21 cellular contexts compared by ENCODE assay signal in the genomic region with DNA sequence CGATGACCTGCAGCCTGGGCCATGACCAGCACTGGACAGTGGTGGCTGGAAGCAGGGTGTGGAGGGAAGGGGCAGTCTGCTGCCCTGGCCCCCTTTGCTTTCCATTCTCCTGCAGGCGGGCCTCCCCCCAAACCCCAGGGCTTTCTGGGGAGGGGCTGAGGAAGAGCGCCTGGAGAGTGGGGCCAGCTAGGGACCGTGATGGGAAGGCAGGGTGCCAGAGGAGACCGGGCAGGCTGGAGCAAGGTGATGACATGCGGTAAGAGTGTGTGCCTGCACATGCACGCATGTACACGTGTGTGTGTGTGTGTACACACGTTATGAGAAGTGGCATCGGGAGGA. TPM values are rescaled to one million over a fixed set of nuclear protein-coding genes. Genes with fewer than 3 reads are reported as not detected.
DNase-seq lines count a peak whose midpoint lies in the region; ATAC-seq and TF ChIP-seq lines count a peak whose summit lies in the region.
"Had no signal": no experiment of that assay in that cellular context is flagged by ENCODE, and none has a peak within 500 bp of the region (broad histone marks: within the 10 kb centered on the region; RNA-seq: fewer than 3 reads in every experiment).

No MANE protein-coding gene starts in this region.

- H3K27ac ChIP-seq in heart left ventricle (peak overlapping the region in 9 of 12 donors; percentile 27 to 77 (median 64)), esophagus squamous epithelium (peak overlapping the region; percentile 44 to 84 (median 56)), uterus (peak overlapping the region; percentile 70 to 71)
- H3K27ac ChIP-seq: testis had no signal

- WGBS in heart left ventricle, 4 donors, result 54 to 73% (median 58%) methylated on average over 10 of the region's 10 CpGs
- 26 to 29% methylated on average over 8 to 10 of the region's 10 CpGs for WGBS in esophagus squamous epithelium, 2 donors

- H3K4me3 ChIP-seq in heart left ventricle (peak overlapping the region in 1 of 12 donors; percentile 2), esophagus squamous epithelium (no peak overlapping the region), uterus (no peak overlapping the region)
- H3K4me3 ChIP-seq: lung, testis had no signal

- intact Hi-C loops in heart left ventricle (cut with DNase I), result loop anchor here in 2 of 10 donors (5.0 kb wide), 1 partner anchor 36 kb away; no protein-coding TSS in a partner anchor
- intact Hi-C loops in cardiac septum (cut with DNase I), result no loop called here
- intact Hi-C loops in esophagus squamous epithelium (cut with DNase I), result no loop called here
- intact Hi-C loops in sciatic nerve (cut with DNase I), result no loop called here
- intact Hi-C loops in uterus (cut with DNase I; ENCODE audit: low total_unique reads), result no loop called here

- H3K36me3 ChIP-seq in heart left ventricle (peaks cover 0 to 25% (median 0%) of the 10 kb centered on the region in 9 donors), esophagus squamous epithelium (peaks cover 0 to 11% (median 0%) of the 10 kb centered on the region in 3 donors), uterus (no peaks in the 10 kb centered on the region)

- H3K9me3 ChIP-seq in heart left ventricle (no peaks in the 10 kb centered on the region), esophagus squamous epithelium (no peaks in the 10 kb centered on the region), uterus (no peaks in the 10 kb centered on the region)
- H3K9me3 ChIP-seq: Caco-2, testis had no signal

- DNase-seq in heart left ventricle, result no peak
- DNase-seq in cardiac septum (ENCODE audit: low spot score), result no peak
- DNase-seq in esophagus squamous epithelium (lab: John Stamatoyannopoulos, UW), result no peak
- no peak for DNase-seq in sciatic nerve (ENCODE audit: low spot score)
- DNase-seq in uterus, result no peak
- no peak for DNase-seq in midbrain (lab: John Stamatoyannopoulos, UW)
- no peak for DNase-seq in Kasumi-1 (lab: John Stamatoyannopoulos, UW)
- no peak for DNase-seq in mucosa of gallbladder (ENCODE audit: low spot score)
- DNase-seq: 8988T; activated CD4-positive, alpha-beta T cell treated with anti-CD3 and anti-CD28 coated beads for 4 hours; activated CD8-positive, alpha-beta memory T cell treated with anti-CD3 and anti-CD28 coated beads, Interleukin-2, amount 10 ng/mL, durations not matched to agents 7 days and 5 days; activated effector memory CD4-positive, alpha-beta T cell treated with Interleukin-2 at 50 U/mL for 16 hours; Caco-2; central memory CD4-positive, alpha-beta T cell; effector memory CD4-positive, alpha-beta T cell; immature natural killer cell; naive B cell; testis had no signal

- H3K4me1 ChIP-seq in heart left ventricle, result peaks cover 0 to 88% (median 49%) of the 10 kb centered on the region in 12 donors
- peaks cover 25 to 100% (median 57%) of the 10 kb centered on the region in 3 donors for H3K4me1 ChIP-seq in esophagus squamous epithelium
- H3K4me1 ChIP-seq in uterus, result peaks cover 0 to 9% of the 10 kb centered on the region in 2 donors

- ATAC-seq in heart left ventricle (no peak), sciatic nerve (peak; percentile 3)
- ATAC-seq: activated CD8-positive, alpha-beta memory T cell treated with anti-CD3 and anti-CD28 coated beads, Interleukin-2, amount 10 ng/mL, durations not matched to agents 7 days and 5 days had no signal

- no peaks in the 10 kb centered on the region for H3K27me3 ChIP-seq in heart left ventricle
- H3K27me3 ChIP-seq in esophagus squamous epithelium, result no peaks in the 10 kb centered on the region
- H3K27me3 ChIP-seq in uterus, result no peaks in the 10 kb centered on the region
- H3K27me3 ChIP-seq: testis had no signal

- TF ChIP-seq CTCF in heart left ventricle (IDR thresholded peaks at IDR 0.05) (no peak), esophagus squamous epithelium (IDR thresholded peaks at IDR 0.05) (no peak), uterus (IDR thresholded peaks at IDR 0.05) (no peak)

- no peak for TF ChIP-seq POLR2A in heart left ventricle (IDR thresholded peaks at IDR 0.05)
- no peak for TF ChIP-seq POLR2A in esophagus squamous epithelium (IDR thresholded peaks at IDR 0.05)
- no peak for TF ChIP-seq POLR2A in uterus (IDR thresholded peaks at IDR 0.05)

RNA-seq across cellular contexts. Expression of gene OAF, which starts 7.8 kb away (rescaled TPM):
- 10 to 100 TPM; 10.3 to 41.9 (median 19.9) TPM for total RNA-seq in heart left ventricle
- 10 to 100 TPM; 11.9 to 26.4 TPM for polyA plus RNA-seq in heart left ventricle
- 17.8 TPM for total RNA-seq in cardiac septum
- total RNA-seq in esophagus squamous epithelium, result 10 to 100 TPM in 3 of 4 donors, 1 to 10 TPM in 1; 7.4 to 49.0 (median 14.3) TPM
- 183 TPM for total RNA-seq in sciatic nerve
- 10 to 100 TPM; 29.2 to 90.1 (median 44.6) TPM for total RNA-seq in uterus
- 123 TPM for total RNA-seq in mucosa of gallbladder

RNA-seq across cellular contexts. Expression of gene POU2F3, which starts 21.3 kb away (rescaled TPM):
- total RNA-seq in heart left ventricle (under 1 TPM in 1 of 9 donors, not detected in 8; 0.15 TPM), cardiac septum (not detected), esophagus squamous epithelium (1 to 10 TPM in 3 of 4 donors, not detected in 1; 1.1 to 2.9 (median 1.5) TPM), sciatic nerve (not detected), uterus (under 1 TPM in 1 of 4 donors, not detected in 3; 0.85 TPM), mucosa of gallbladder (6.5 TPM)
- not detected for polyA plus RNA-seq in heart left ventricle
- total RNA-seq: activated CD8-positive, alpha-beta memory T cell treated with anti-CD3 and anti-CD28 coated beads, Interleukin-2, amount 10 ng/mL, durations not matched to agents 7 days and 5 days; Caco-2; fibroblast of lung; NCI-H460 had no signal
- polyA plus RNA-seq: fibroblast of lung, immature natural killer cell had no signal
